ENCODE assay signal across 1 cellular context in the genomic region with DNA sequence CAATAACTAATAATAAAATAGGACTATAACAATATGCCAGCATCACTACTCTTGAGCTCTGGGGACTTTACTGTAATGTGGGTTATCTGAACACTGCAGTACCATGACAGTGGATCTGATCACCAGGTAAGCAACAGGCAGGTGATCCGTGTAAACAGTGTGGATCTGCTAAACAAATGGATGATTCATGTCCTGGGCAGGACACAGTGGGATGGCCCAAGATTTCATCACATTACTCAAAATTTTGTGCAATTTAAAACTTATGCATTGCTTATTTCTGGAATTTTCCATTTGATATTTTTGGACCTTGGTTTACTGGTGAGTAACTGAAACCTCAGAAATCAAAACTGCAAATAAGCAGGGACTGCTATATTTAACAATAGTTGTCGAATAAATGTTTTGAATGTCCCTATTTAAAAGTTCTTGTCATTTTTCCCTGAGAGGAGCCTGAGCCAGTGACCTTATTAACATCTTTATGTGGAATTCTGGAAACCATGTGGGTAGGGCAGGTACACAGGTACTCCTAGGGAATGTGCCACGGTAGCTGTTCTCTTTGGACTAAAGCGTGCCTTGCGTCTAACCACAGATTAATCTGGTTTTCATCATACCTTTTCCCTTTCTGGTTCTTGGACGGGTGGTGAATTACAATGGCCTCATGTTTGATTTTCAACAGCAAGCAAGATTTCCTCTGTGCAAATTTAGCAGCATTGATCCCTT.
TF ChIP-seq lines count a peak whose summit lies in the region.

No MANE protein-coding gene starts in this region.

TF ChIP-seq in A549, 52 proteins besides CTCF, POLR2A, EP300 and RAD21 (continued from another document):
- 0 out of 2 replicates have a peak, but pooled peaks have one; percentile 20 for TF ChIP-seq FOSL2 (IDR thresholded peaks at IDR 0.05)
- peak; percentile 26 for TF ChIP-seq FOSL2 (CRISPR knock-in tag; IDR thresholded peaks at IDR 0.05)
- no peak for TF ChIP-seq MAZ (IDR thresholded peaks at IDR 0.05; ENCODE audit: borderline replicate concordance, low read depth, low read length)
- TF ChIP-seq PHF8 (IDR thresholded peaks at IDR 0.05; ENCODE audit: borderline replicate concordance, low read depth), result no peak
- TF ChIP-seq, protein P1, sequence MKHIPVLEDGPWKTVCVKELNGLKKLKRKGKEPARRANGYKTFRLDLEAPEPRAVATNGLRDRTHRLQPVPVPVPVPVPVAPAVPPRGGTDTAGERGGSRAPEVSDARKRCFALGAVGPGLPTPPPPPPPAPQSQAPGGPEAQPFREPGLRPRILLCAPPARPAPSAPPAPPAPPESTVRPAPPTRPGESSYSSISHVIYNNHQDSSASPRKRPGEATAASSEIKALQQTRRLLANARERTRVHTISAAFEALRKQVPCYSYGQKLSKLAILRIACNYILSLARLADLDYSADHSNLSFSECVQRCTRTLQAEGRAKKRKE (CRISPR knock-in tag; IDR thresholded peaks at IDR 0.05; ENCODE audit: low read depth), result no peak
- no peak for TF ChIP-seq HOXB5 (CRISPR knock-in tag; IDR thresholded peaks at IDR 0.05)
- TF ChIP-seq CEBPB (IDR thresholded peaks at IDR 0.05), result peak; percentile 18 to 38; a peak in 2 of 4 replicates
- 0 out of 2 replicates have a peak, but pooled peaks have one; percentile 28 for TF ChIP-seq JUNB (IDR thresholded peaks at IDR 0.05)
- no peak for TF ChIP-seq FOSB (CRISPR knock-in tag; IDR thresholded peaks at IDR 0.05)
TF ChIP-seq in A549: peak in this region for 3.
